12 cellular contexts compared by ENCODE assay signal in genomic region chr15:81284256-81285031, GRCh38. TPM values are rescaled to one million over a fixed set of nuclear protein-coding genes. Genes with fewer than 3 reads are reported as not detected.
DNase-seq lines count a peak whose midpoint lies in the region; ATAC-seq and TF ChIP-seq lines count a peak whose summit lies in the region.
"Had no signal": no experiment of that assay in that cellular context is flagged by ENCODE, and none has a peak within 500 bp of the region (broad histone marks: within the 10 kb centered on the region; RNA-seq: fewer than 3 reads in every experiment).

No MANE protein-coding gene starts in this region.

- no peaks in the 10 kb centered on the region for H3K36me3 Mint-ChIP-seq in activated T-helper 17 cell treated with anti-CD3 and anti-CD28 coated beads, Interleukin-2, amount 50 U/mL, for 72 hours (ENCODE audit: low read depth)
- no peaks in the 10 kb centered on the region for H3K36me3 Mint-ChIP-seq in progenitor cell of endocrine pancreas (ENCODE audit: insufficient read depth)

- ATAC-seq in Right ventricle myocardium inferior (peak; percentile 45), right cardiac atrium (no peak), HG03139 (IDR thresholded peaks at IDR 0.05; ENCODE audit: unreplicated experiment) (peak; percentile 41), GM18520 (IDR thresholded peaks at IDR 0.05; ENCODE audit: unreplicated experiment) (no peak)
- no peak for ATAC-seq in activated T-helper 17 cell treated with anti-CD3 and anti-CD28 coated beads, Interleukin-2, amount 50 U/mL, for 72 hours (replicated peaks)

- no peaks in the 10 kb centered on the region for H3K27me3 Mint-ChIP-seq in activated T-helper 17 cell treated with anti-CD3 and anti-CD28 coated beads, Interleukin-2, amount 50 U/mL, for 72 hours
- peaks cover 11% of the 10 kb centered on the region for H3K27me3 Mint-ChIP-seq in progenitor cell of endocrine pancreas

- H3K4me1 ChIP-seq in right cardiac atrium (ENCODE audit: control insufficient read depth, insufficient read depth, low read length) (peaks cover 2% of the 10 kb centered on the region), thymus (ENCODE audit: control insufficient read depth, insufficient read depth, low read length) (peaks cover 21% of the 10 kb centered on the region)

- WGBS in right cardiac atrium = 63% methylated on average over 5 of the region's 5 CpGs
- 87% methylated on average over 5 of the region's 5 CpGs for WGBS in thymus

- peaks cover 3% of the 10 kb centered on the region for H3K36me3 ChIP-seq in thymus (ENCODE audit: control insufficient read depth, insufficient read depth)

- no peak overlapping the region for H3K27ac Mint-ChIP-seq in activated T-helper 17 cell treated with anti-CD3 and anti-CD28 coated beads, Interleukin-2, amount 50 U/mL, for 72 hours
- no peak overlapping the region for H3K27ac Mint-ChIP-seq in progenitor cell of endocrine pancreas

- H3K27ac ChIP-seq in right cardiac atrium (ENCODE audit: low read length) = no peak overlapping the region
- H3K27ac ChIP-seq in thymus (ENCODE audit: low read depth) = peak overlapping the region; percentile 53

- H3K9me3 ChIP-seq in right cardiac atrium (ENCODE audit: control insufficient read depth, low read length) (no peaks in the 10 kb centered on the region), thymus (ENCODE audit: control insufficient read depth) (no peaks in the 10 kb centered on the region)

- no peak for DNase-seq in Right ventricle myocardium inferior (ENCODE audit: missing footprints)
- DNase-seq in right cardiac atrium = no peak
- no peak for DNase-seq in progenitor cell of endocrine pancreas (ENCODE audit: low spot score, unreplicated experiment)
- DNase-seq in GM03348 (ENCODE audit: low spot score) = no peak
- DNase-seq: foreskin melanocyte; mesendoderm; NCI-H226; stimulated activated naive CD4-positive, alpha-beta T cell had no signal

- peaks cover 30% of the 10 kb centered on the region for H3K4me1 Mint-ChIP-seq in activated T-helper 17 cell treated with anti-CD3 and anti-CD28 coated beads, Interleukin-2, amount 50 U/mL, for 72 hours
- H3K4me1 Mint-ChIP-seq in progenitor cell of endocrine pancreas (ENCODE audit: low read depth) = no peaks in the 10 kb centered on the region

- intact Hi-C loops in Right ventricle myocardium inferior (cut with DNase I) (no loop called here), right cardiac atrium (cut with DNase I) (loop anchor here in 1 of 4 donors (10.0 kb wide), 1 partner anchor 100 kb away; no protein-coding TSS in a partner anchor)

- peaks cover 10% of the 10 kb centered on the region for H3K9me3 Mint-ChIP-seq in activated T-helper 17 cell treated with anti-CD3 and anti-CD28 coated beads, Interleukin-2, amount 50 U/mL, for 72 hours
- H3K9me3 Mint-ChIP-seq in progenitor cell of endocrine pancreas (ENCODE audit: low read depth) = no peaks in the 10 kb centered on the region

- H3K4me3 Mint-ChIP-seq in activated T-helper 17 cell treated with anti-CD3 and anti-CD28 coated beads, Interleukin-2, amount 50 U/mL, for 72 hours = peak overlapping the region; percentile 75
- no peak overlapping the region for H3K4me3 Mint-ChIP-seq in progenitor cell of endocrine pancreas (ENCODE audit: low read depth)

- H3K27me3 ChIP-seq in right cardiac atrium (ENCODE audit: control insufficient read depth, insufficient read depth) (no peaks in the 10 kb centered on the region), thymus (ENCODE audit: control insufficient read depth, insufficient read depth) (no peaks in the 10 kb centered on the region)

- no peak for TF ChIP-seq CTCF in progenitor cell of endocrine pancreas (IDR thresholded peaks at IDR 0.05; ENCODE audit: unreplicated experiment)

- H3K4me3 ChIP-seq in right cardiac atrium (ENCODE audit: low read length) (no peak overlapping the region), thymus (ENCODE audit: low read length) (no peak overlapping the region)

RNA-seq across cellular contexts. Expression of gene STARD5, which starts 39.5 kb away (rescaled TPM):
- total RNA-seq in Right ventricle myocardium inferior = 2.2 TPM
- 1 to 10 TPM; 1.7 to 5.3 (median 3.3) TPM for total RNA-seq in right cardiac atrium
- 2.7 TPM for polyA plus RNA-seq in right cardiac atrium
- total RNA-seq in activated T-helper 17 cell treated with anti-CD3 and anti-CD28 coated beads, Interleukin-2, amount 50 U/mL, for 72 hours = 1 to 10 TPM; 5.9 to 8.8 TPM
- polyA plus RNA-seq in thymus = 12.0 TPM
- 3.0 and 4.0 TPM in 2 replicates for total RNA-seq in progenitor cell of endocrine pancreas

Comparison
In these comparisons a context has a peak if more than half of its experiments do, and no peak if none do; other contexts are left out.
1. ATAC-seq: peak in Right ventricle myocardium inferior (single experiment) and HG03139 (single experiment); none in right cardiac atrium (0 of 2), activated T-helper 17 cell treated with anti-CD3 and anti-CD28 coated beads, Interleukin-2, amount 50 U/mL, for 72 hours (single experiment) and GM18520 (single experiment).